In the genomic region with DNA sequence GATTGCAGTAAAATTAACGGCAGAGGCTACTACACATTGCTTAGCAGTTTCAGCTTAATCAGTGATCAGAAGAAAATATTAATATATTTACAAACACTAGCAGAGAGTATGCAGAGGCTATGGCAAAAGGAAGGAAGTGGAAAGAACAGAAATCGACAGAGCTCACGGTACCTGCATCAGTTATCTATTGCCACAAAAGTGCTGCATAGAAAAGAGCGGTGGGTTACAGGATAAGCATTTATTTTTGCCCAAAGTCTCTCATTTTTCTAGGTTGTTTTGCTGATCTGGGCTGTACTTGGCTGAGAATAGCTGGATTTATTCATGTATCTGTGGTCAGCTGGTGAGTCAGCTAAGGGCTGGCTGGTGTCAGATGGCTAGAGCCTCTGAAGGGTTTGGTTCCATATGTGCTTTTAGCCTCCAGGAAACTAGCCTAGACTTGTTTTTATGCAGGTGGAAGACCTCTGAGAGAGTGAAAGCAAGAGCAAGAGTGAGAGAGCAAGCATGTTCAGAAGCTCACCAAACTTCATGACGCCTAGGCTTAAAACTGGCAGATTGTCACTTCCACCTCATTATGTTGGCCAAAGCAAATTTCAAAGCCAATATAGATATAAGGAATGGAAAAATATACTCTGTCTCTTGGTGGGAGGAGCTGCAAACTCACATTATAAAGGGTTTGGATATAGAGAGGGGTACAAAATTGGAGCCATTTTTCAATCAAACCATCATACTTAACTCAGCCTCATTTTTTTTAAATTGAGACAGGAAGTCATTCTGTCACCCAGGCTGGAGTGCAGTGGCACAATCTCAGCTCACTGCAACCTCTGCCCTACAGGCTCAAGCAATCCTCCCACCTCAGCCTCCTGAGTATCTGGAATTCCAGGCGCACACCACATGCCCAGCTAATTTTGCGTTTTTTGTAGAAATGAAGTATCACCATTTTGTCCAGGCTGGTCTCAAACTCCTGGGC, we compare ENCODE assay signal across 8 cellular contexts.
DNase-seq lines count a peak whose midpoint lies in the region; ATAC-seq and TF ChIP-seq lines count a peak whose summit lies in the region.

No MANE protein-coding gene starts in this region.

- peaks cover 0 to 2% (median 0%) of the 10 kb centered on the region in 7 donors for H3K9me3 Mint-ChIP-seq in CD4-positive, CD25-positive, alpha-beta regulatory T cell
- H3K9me3 Mint-ChIP-seq in T-helper 2 cell treated with Interferon-gamma antibody and Interleukin-4, amounts not matched to agents 5 μg/mL and 100 μg/mL, for 36 hours = no peaks in the 10 kb centered on the region

- H3K36me3 Mint-ChIP-seq in CD4-positive, CD25-positive, alpha-beta regulatory T cell = no peaks in the 10 kb centered on the region
- H3K36me3 Mint-ChIP-seq in T-helper 2 cell treated with Interferon-gamma antibody and Interleukin-4, amounts not matched to agents 5 μg/mL and 100 μg/mL, for 36 hours (ENCODE audit: low read depth) = peaks cover 4% of the 10 kb centered on the region

- H3K4me3 ChIP-seq in CD4-positive, CD25-positive, alpha-beta regulatory T cell (ENCODE audit: low read depth, low read length) = peak overlapping the region; percentile 64
- H3K4me3 ChIP-seq in gastroesophageal sphincter = no peak overlapping the region

- WGBS in gastroesophageal sphincter (ENCODE audit: low coverage in 1 of 2), 2 donors = 76 to 81% methylated on average over 6 to 7 of the region's 7 CpGs

- H3K27me3 ChIP-seq in CD4-positive, CD25-positive, alpha-beta regulatory T cell (ENCODE audit: control insufficient read depth, insufficient read depth, low read length) = no peaks in the 10 kb centered on the region
- no peaks in the 10 kb centered on the region for H3K27me3 ChIP-seq in gastroesophageal sphincter

- peaks cover 14% of the 10 kb centered on the region for H3K27me3 Mint-ChIP-seq in CD4-positive, CD25-positive, alpha-beta regulatory T cell
- H3K27me3 Mint-ChIP-seq in T-helper 2 cell treated with Interferon-gamma antibody and Interleukin-4, amounts not matched to agents 5 μg/mL and 100 μg/mL, for 36 hours (ENCODE audit: low read depth) = no peaks in the 10 kb centered on the region

- peak overlapping the region in 3 of 4 donors; percentile 53 to 80 (median 78) for H3K4me3 Mint-ChIP-seq in CD4-positive, CD25-positive, alpha-beta regulatory T cell
- H3K4me3 Mint-ChIP-seq in T-helper 2 cell treated with Interferon-gamma antibody and Interleukin-4, amounts not matched to agents 5 μg/mL and 100 μg/mL, for 36 hours = peak overlapping the region; percentile 81

- no peak for TF ChIP-seq CTCF in gastroesophageal sphincter (IDR thresholded peaks at IDR 0.05)

- no peaks in the 10 kb centered on the region for H3K36me3 ChIP-seq in CD4-positive, CD25-positive, alpha-beta regulatory T cell (ENCODE audit: control insufficient read depth, insufficient read depth, low read length)
- no peaks in the 10 kb centered on the region for H3K36me3 ChIP-seq in gastroesophageal sphincter

- DNase-seq in CD4-positive, CD25-positive, alpha-beta regulatory T cell = peak in 2 of 3 donors; percentile 21 to 81
- peak; percentile 37 for DNase-seq in T-helper 2 cell treated with Interferon-gamma antibody and Interleukin-4, amounts not matched to agents 5 μg/mL and 100 μg/mL, for 36 hours (ENCODE audit: low spot score)
- DNase-seq in iPS-NIHi7 (ENCODE audit: extremely low spot score) = peak; percentile 22
- no peak for DNase-seq in NCI-H1930 (lab: John Stamatoyannopoulos, UW)
- no peak for DNase-seq in DMS114 treated with DMSO at 0.1 percent for 48 hours (lab: John Stamatoyannopoulos, UW; ENCODE audit: unreplicated experiment)

- peaks cover 9 to 30% (median 26%) of the 10 kb centered on the region in 4 donors for H3K4me1 Mint-ChIP-seq in CD4-positive, CD25-positive, alpha-beta regulatory T cell
- H3K4me1 Mint-ChIP-seq in T-helper 2 cell treated with Interferon-gamma antibody and Interleukin-4, amounts not matched to agents 5 μg/mL and 100 μg/mL, for 36 hours (ENCODE audit: low read depth) = peaks cover 39% of the 10 kb centered on the region

- no peak for TF ChIP-seq EP300 in gastroesophageal sphincter (IDR thresholded peaks at IDR 0.05)

- peak; percentile 75 to 79 for ATAC-seq in CD4-positive, CD25-positive, alpha-beta regulatory T cell (ENCODE audit: low read depth in 2 of 2)
- peak; percentile 98 for ATAC-seq in GM19025 (IDR thresholded peaks at IDR 0.05; ENCODE audit: low read depth, unreplicated experiment)
- ATAC-seq in HG03095 (IDR thresholded peaks at IDR 0.05; ENCODE audit: unreplicated experiment) = peak; percentile 96
- no peak for ATAC-seq in gastroesophageal sphincter

- H3K27ac Mint-ChIP-seq in CD4-positive, CD25-positive, alpha-beta regulatory T cell = peak overlapping the region; percentile 75 to 89 (median 88)
- H3K27ac Mint-ChIP-seq in T-helper 2 cell treated with Interferon-gamma antibody and Interleukin-4, amounts not matched to agents 5 μg/mL and 100 μg/mL, for 36 hours = peak overlapping the region; percentile 97

- no peaks in the 10 kb centered on the region for H3K9me3 ChIP-seq in CD4-positive, CD25-positive, alpha-beta regulatory T cell (ENCODE audit: control insufficient read depth in 2 of 2, low read length in 2 of 2)
- no peaks in the 10 kb centered on the region for H3K9me3 ChIP-seq in gastroesophageal sphincter

- H3K4me1 ChIP-seq in CD4-positive, CD25-positive, alpha-beta regulatory T cell (ENCODE audit: control insufficient read depth, insufficient read depth, low read length, poor library complexity, severe bottlenecking) = peaks cover 16% of the 10 kb centered on the region
- H3K4me1 ChIP-seq in gastroesophageal sphincter = no peaks in the 10 kb centered on the region

- no peak for TF ChIP-seq POLR2A in gastroesophageal sphincter (IDR thresholded peaks at IDR 0.05)

- no peak overlapping the region for H3K27ac ChIP-seq in CD4-positive, CD25-positive, alpha-beta regulatory T cell (ENCODE audit: insufficient read depth, low read length, poor library complexity, severe bottlenecking)
- H3K27ac ChIP-seq in gastroesophageal sphincter = no peak overlapping the region

Comparison
In these comparisons a context has a peak if more than half of its experiments do, and no peak if none do; other contexts are left out.
1. DNase-seq: peak in CD4-positive, CD25-positive, alpha-beta regulatory T cell (2 of 3), T-helper 2 cell treated with Interferon-gamma antibody and Interleukin-4, amounts not matched to agents 5 μg/mL and 100 μg/mL, for 36 hours (single experiment) and iPS-NIHi7 (single experiment); none in NCI-H1930 (0 of 2) and DMS114 treated with DMSO at 0.1 percent for 48 hours (single experiment).